ENCODE assay signal across 12 cellular contexts in genomic region chr17:63694974-63695773, GRCh38. TPM values are rescaled to one million over a fixed set of nuclear protein-coding genes. Genes with fewer than 3 reads are reported as not detected.
DNase-seq lines count a peak whose midpoint lies in the region; ATAC-seq and TF ChIP-seq lines count a peak whose summit lies in the region.
"Had no signal": no experiment of that assay in that cellular context is flagged by ENCODE, and none has a peak within 500 bp of the region (broad histone marks: within the 10 kb centered on the region; RNA-seq: fewer than 3 reads in every experiment).

No MANE protein-coding gene starts in this region.

- H3K27me3 ChIP-seq in Panc1 (ENCODE audit: control insufficient read depth, insufficient read depth, low read length): no peaks in the 10 kb centered on the region

- H3K4me1 Mint-ChIP-seq in central memory CD8-positive, alpha-beta T cell: peaks cover 58% of the 10 kb centered on the region
- H3K4me1 Mint-ChIP-seq in stimulated activated memory B cell treated with anti-CD40 and anti-IgM and Interleukin-4, amounts not matched to agents 10 μg/mL and 1 μg/mL and 100 μg/mL, for 72 hours: peaks cover 57% of the 10 kb centered on the region

- CTCF ChIA-PET in Panc1 (lab: Charles Lee): interaction anchor here (0.6 kb wide), 1 partner anchor 870 kb away, joined by 10 read pairs; no protein-coding TSS in a partner anchor

- no peak overlapping the region for H3K27ac ChIP-seq in Panc1 (ENCODE audit: low read length)

- H3K36me3 ChIP-seq in Panc1 (ENCODE audit: control insufficient read depth, insufficient read depth, low read length): no peaks in the 10 kb centered on the region

- peak; percentile 53 for DNase-seq in activated T-cell treated with anti-CD3 and anti-CD28 coated beads, Interleukin-2, amount 50 U/mL, for 1 hour
- DNase-seq in activated T-cell treated with anti-CD3 and anti-CD28 coated beads, Interleukin-2, amount 50 U/mL, for 48 hours: no peak
- DNase-seq in Panc1 (ENCODE audit: low read depth, low spot score): no peak
- no peak for DNase-seq in central memory CD8-positive, alpha-beta T cell (ENCODE audit: low spot score in 2 of 2)
- DNase-seq in HUDEP-2 (lab: John Stamatoyannopoulos, UW; ENCODE audit: unreplicated experiment in 76 of 76): no peak
- DNase-seq in NCI-H226: no peak
- DNase-seq: activated CD8-positive, alpha-beta memory T cell treated with anti-CD3 and anti-CD28 coated beads, Interleukin-2, amount 50 U/mL, for 4 hours; nucleus accumbens; stimulated activated naive CD4-positive, alpha-beta T cell treated with Interleukin-2 at 50 U/mL for 16 hours; SW 1271 had no signal

- intact Hi-C loops in Panc1 (cut with micrococcal nuclease; ENCODE audit: unreplicated experiment): no loop called here

- H3K9me3 Mint-ChIP-seq in central memory CD8-positive, alpha-beta T cell: no peaks in the 10 kb centered on the region
- H3K9me3 Mint-ChIP-seq in stimulated activated memory B cell treated with anti-CD40 and anti-IgM and Interleukin-4, amounts not matched to agents 10 μg/mL and 1 μg/mL and 100 μg/mL, for 72 hours: no peaks in the 10 kb centered on the region

- no peaks in the 10 kb centered on the region for H3K9me3 ChIP-seq in Panc1 (ENCODE audit: control insufficient read depth, insufficient read depth, low read depth, low read length)

- in situ Hi-C loops in Panc1 (cut with HindIII; ENCODE audit: low pct_unique_long_range_greater_than_20kb, low sequenced_read_pairs): no loop called here

- H3K36me3 Mint-ChIP-seq in central memory CD8-positive, alpha-beta T cell (ENCODE audit: insufficient read depth): peaks cover 72% of the 10 kb centered on the region
- peaks cover 60% of the 10 kb centered on the region for H3K36me3 Mint-ChIP-seq in stimulated activated memory B cell treated with anti-CD40 and anti-IgM and Interleukin-4, amounts not matched to agents 10 μg/mL and 1 μg/mL and 100 μg/mL, for 72 hours

- POLR2A ChIA-PET in Panc1 (lab: Charles Lee): interaction anchor here (0.8 kb wide), 1 partner anchor 20 kb away, joined by 17 read pairs; no protein-coding TSS in a partner anchor

- H3K27me3 Mint-ChIP-seq in central memory CD8-positive, alpha-beta T cell: no peaks in the 10 kb centered on the region
- no peaks in the 10 kb centered on the region for H3K27me3 Mint-ChIP-seq in stimulated activated memory B cell treated with anti-CD40 and anti-IgM and Interleukin-4, amounts not matched to agents 10 μg/mL and 1 μg/mL and 100 μg/mL, for 72 hours

- ATAC-seq in Panc1: no peak
- ATAC-seq in central memory CD8-positive, alpha-beta T cell (replicated peaks; ENCODE audit: extremely low read depth, poor library complexity, severe bottlenecking): no peak
- no peak for ATAC-seq in stimulated activated memory B cell treated with anti-CD40 and anti-IgM and Interleukin-4, amounts not matched to agents 10 μg/mL and 1 μg/mL and 100 μg/mL, for 72 hours
- ATAC-seq in GM18520 (IDR thresholded peaks at IDR 0.05; ENCODE audit: unreplicated experiment): no peak

- H3K4me3 Mint-ChIP-seq in central memory CD8-positive, alpha-beta T cell: peak overlapping the region; percentile 92
- peak overlapping the region; percentile 62 for H3K4me3 Mint-ChIP-seq in stimulated activated memory B cell treated with anti-CD40 and anti-IgM and Interleukin-4, amounts not matched to agents 10 μg/mL and 1 μg/mL and 100 μg/mL, for 72 hours

- no peak overlapping the region for H3K4me3 ChIP-seq in Panc1 (ENCODE audit: low read depth in 2 of 2, low read length in 2 of 2)

- H3K4me1 ChIP-seq in Panc1 (ENCODE audit: control insufficient read depth, insufficient read depth, low read length): no peaks in the 10 kb centered on the region; the same call in 1 of the 2 replicates

- H3K27ac Mint-ChIP-seq in central memory CD8-positive, alpha-beta T cell (ENCODE audit: low read depth): peak overlapping the region; percentile 95
- H3K27ac Mint-ChIP-seq in stimulated activated memory B cell treated with anti-CD40 and anti-IgM and Interleukin-4, amounts not matched to agents 10 μg/mL and 1 μg/mL and 100 μg/mL, for 72 hours: peak overlapping the region; percentile 83

- BruUV-seq in Panc1 (replicated peaks; lab: Mats Ljungman, UMichigan): TSS peak; percentile 85

- TF ChIP-seq CTCF in Panc1 (IDR thresholded peaks at IDR 0.05): no peak

RNA-seq across cellular contexts. Expression of gene LIMD2, which starts 4.8 kb away (rescaled TPM):
- 15.3 TPM for total RNA-seq in Panc1 (2021; ENCODE audit: unreplicated experiment)
- 27.5 TPM for polyA plus RNA-seq in Panc1 (2012; ENCODE audit: insufficient read length)

RNA-seq across cellular contexts. Expression of gene STRADA, which starts 46.4 kb away (rescaled TPM):
- total RNA-seq in Panc1 (2021; ENCODE audit: unreplicated experiment): 26.0 TPM
- polyA plus RNA-seq in Panc1 (2012; ENCODE audit: insufficient read length): 23.7 TPM
